In the genomic region with DNA sequence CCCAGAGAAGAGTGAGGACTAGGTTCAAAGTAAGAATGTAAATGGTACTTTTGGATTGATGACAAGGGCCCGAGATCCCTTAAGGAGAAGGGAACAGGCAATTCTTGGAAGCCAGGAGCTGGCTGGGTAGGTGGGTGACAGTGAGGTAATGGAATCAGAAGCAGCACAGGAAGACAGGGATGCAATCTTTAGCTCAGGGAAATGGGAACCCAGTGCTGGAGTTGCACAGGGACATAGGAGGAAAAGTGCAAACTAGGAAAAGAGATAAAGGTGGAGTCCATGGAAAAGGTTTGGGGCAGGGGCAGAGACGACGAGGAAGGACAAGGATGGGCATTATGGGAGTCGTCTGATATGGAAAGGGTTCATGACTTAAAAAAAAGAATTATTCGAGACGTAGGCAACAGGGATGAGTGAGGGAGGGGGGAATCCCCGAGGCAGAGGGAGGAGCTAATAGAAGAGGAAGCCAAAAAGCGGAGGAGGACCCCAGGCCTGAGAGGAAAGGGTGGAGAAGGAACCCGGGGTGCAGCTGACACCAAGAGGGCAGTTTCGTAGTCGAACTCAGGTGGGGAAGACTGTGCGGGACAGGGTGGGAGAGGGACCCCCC, we compare ENCODE assay signal across 1 cellular context.
TF ChIP-seq lines count a peak whose summit lies in the region.

No MANE protein-coding gene starts in this region.

TF ChIP-seq in HepG2, 621 proteins besides CTCF, POLR2A, EP300 and RAD21:
- TF ChIP-seq ZNF138 (CRISPR knock-in tag; IDR thresholded peaks at IDR 0.05; ENCODE audit: low read depth): no peak
- no peak for TF ChIP-seq ZBTB8A (CRISPR knock-in tag; IDR thresholded peaks at IDR 0.05; ENCODE audit: borderline replicate concordance, low read depth)
- TF ChIP-seq ZNF644 (CRISPR knock-in tag; IDR thresholded peaks at IDR 0.05; ENCODE audit: low read depth): no peak
- TF ChIP-seq HHEX (CRISPR knock-in tag; IDR thresholded peaks at IDR 0.05): no peak
- no peak for TF ChIP-seq ARNT (IDR thresholded peaks at IDR 0.05)
- TF ChIP-seq PAX8 (CRISPR knock-in tag; IDR thresholded peaks at IDR 0.05; ENCODE audit: borderline replicate concordance): 0 out of 2 replicates have a peak, but pooled peaks have one; percentile 12
- peak; percentile 48; the same call in 1 of the 2 replicates for TF ChIP-seq SNAI1 (CRISPR knock-in tag; IDR thresholded peaks at IDR 0.05; ENCODE audit: borderline replicate concordance)
- peak; percentile 26; the same call in 1 of the 2 replicates for TF ChIP-seq SIN3A (IDR thresholded peaks at IDR 0.05; ENCODE audit: borderline replicate concordance, low read depth, low read length)
- TF ChIP-seq PTBP1 (IDR thresholded peaks at IDR 0.05; ENCODE audit: low read depth, low read length, poor library complexity, severe bottlenecking): no peak
- TF ChIP-seq TOPORS (CRISPR knock-in tag; IDR thresholded peaks at IDR 0.05): no peak
- no peak for TF ChIP-seq FOSL2 (CRISPR knock-in tag; IDR thresholded peaks at IDR 0.05)
- TF ChIP-seq RFX1 (IDR thresholded peaks at IDR 0.05): no peak
- no peak for TF ChIP-seq ELF1 (CRISPR knock-in tag; IDR thresholded peaks at IDR 0.05)
- TF ChIP-seq RARG (CRISPR knock-in tag; IDR thresholded peaks at IDR 0.05; ENCODE audit: low read depth): no peak
- TF ChIP-seq CHD4 (IDR thresholded peaks at IDR 0.05; ENCODE audit: borderline replicate concordance, low read length): no peak
- no peak for TF ChIP-seq CEBPB (IDR thresholded peaks at IDR 0.05; ENCODE audit: borderline replicate concordance, low read depth, low read length)
- no peak for TF ChIP-seq ZNF121 (CRISPR knock-in tag; IDR thresholded peaks at IDR 0.05)
- TF ChIP-seq, protein P1, sequence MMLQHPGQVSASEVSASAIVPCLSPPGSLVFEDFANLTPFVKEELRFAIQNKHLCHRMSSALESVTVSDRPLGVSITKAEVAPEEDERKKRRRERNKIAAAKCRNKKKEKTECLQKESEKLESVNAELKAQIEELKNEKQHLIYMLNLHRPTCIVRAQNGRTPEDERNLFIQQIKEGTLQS (CRISPR knock-in tag; IDR thresholded peaks at IDR 0.05): no peak
- TF ChIP-seq KDM3A (CRISPR knock-in tag; IDR thresholded peaks at IDR 0.05; ENCODE audit: low read depth): no peak
- 0 out of 2 replicates have a peak, but pooled peaks have one; percentile 11 for TF ChIP-seq HES4 (CRISPR knock-in tag; IDR thresholded peaks at IDR 0.05; ENCODE audit: borderline replicate concordance)
- TF ChIP-seq ZC3H4 (CRISPR knock-in tag; IDR thresholded peaks at IDR 0.05; ENCODE audit: borderline replicate concordance): no peak
- TF ChIP-seq ZFP1 (CRISPR knock-in tag; IDR thresholded peaks at IDR 0.05): no peak
- TF ChIP-seq ZNF790 (CRISPR knock-in tag; IDR thresholded peaks at IDR 0.05; ENCODE audit: borderline replicate concordance): no peak
- no peak for TF ChIP-seq FOXK1 (CRISPR knock-in tag; IDR thresholded peaks at IDR 0.05; ENCODE audit: borderline replicate concordance, low read depth)
- TF ChIP-seq AGO2 (optimal IDR thresholded peaks at IDR 0.05; ENCODE audit: low read depth, low read length): no peak
- TF ChIP-seq, protein P2, sequence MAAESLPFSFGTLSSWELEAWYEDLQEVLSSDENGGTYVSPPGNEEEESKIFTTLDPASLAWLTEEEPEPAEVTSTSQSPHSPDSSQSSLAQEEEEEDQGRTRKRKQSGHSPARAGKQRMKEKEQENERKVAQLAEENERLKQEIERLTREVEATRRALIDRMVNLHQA (CRISPR knock-in tag; IDR thresholded peaks at IDR 0.05): no peak
- no peak for TF ChIP-seq CREM (IDR thresholded peaks at IDR 0.05)
- TF ChIP-seq CREM (CRISPR knock-in tag; IDR thresholded peaks at IDR 0.05): no peak
- no peak for TF ChIP-seq SOX5 (CRISPR knock-in tag; IDR thresholded peaks at IDR 0.05; ENCODE audit: borderline replicate concordance)
TF ChIP-seq in HepG2: peak in this region for 4.
